ENCODE assay signal across 8 cellular contexts in the genomic region with DNA sequence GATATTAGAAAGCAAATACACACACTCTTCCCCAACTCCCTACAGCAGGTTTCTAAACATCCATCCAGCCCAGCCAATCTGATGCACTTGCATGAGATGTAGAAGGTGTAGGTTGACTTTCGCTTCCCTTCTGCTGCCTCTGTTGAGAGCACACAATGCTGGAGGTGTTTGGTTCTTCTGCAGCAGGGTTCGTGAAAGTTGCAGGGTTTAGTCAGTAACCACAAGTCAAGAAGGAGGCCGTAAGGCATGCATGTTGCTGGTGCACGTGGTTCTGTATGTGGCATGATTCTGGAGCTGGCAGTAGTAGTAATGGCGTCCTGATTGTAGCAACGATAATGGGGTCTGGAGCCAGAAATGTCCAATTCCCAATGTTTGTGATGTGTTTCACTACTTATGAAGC. TPM values are rescaled to one million over a fixed set of nuclear protein-coding genes. Genes with fewer than 3 reads are reported as not detected.
DNase-seq lines count a peak whose midpoint lies in the region; ATAC-seq and FAIRE-seq lines count a peak whose summit lies in the region.

No MANE protein-coding gene starts in this region.

- DNase-seq in stimulated activated CD4-positive, alpha-beta T cell treated with anti-CD3 and anti-CD28 coated beads, Interleukin-15, amount 100 ng/mL, for 24 hours, result peak; percentile 39
- DNase-seq in stimulated activated CD4-positive, alpha-beta T cell treated with anti-CD3 and anti-CD28 coated beads, Interleukin-12 subunit alpha, Interleukin-12 subunit beta, amount 100 ng/mL, for 4 hours, result no peak
- DNase-seq in stimulated activated naive CD8-positive, alpha-beta T cell treated with anti-CD3 and anti-CD28 coated beads, Interleukin-15, Interleukin-2, amounts not matched to agents 100 U/mL and 50 U/mL, for 24 hours, result no peak
- DNase-seq in frontal cortex (ENCODE audit: low spot score in 2 of 2), result no peak
- no peak for DNase-seq in NCI-H226
- no peak for DNase-seq in 8988T

- peak; percentile 91 for ATAC-seq in HG02610 (IDR thresholded peaks at IDR 0.05; ENCODE audit: unreplicated experiment)
- peak; percentile 82 for ATAC-seq in HG03575 (IDR thresholded peaks at IDR 0.05; ENCODE audit: extremely low read depth, insufficient number of reproducible peaks, low FRiP score, unreplicated experiment)
- peak; percentile 61 for ATAC-seq in stimulated activated naive CD8-positive, alpha-beta T cell treated with anti-CD3 and anti-CD28 coated beads, Interleukin-15, Interleukin-2, amounts not matched to agents 100 U/mL and 50 U/mL, for 24 hours

- no peak for FAIRE-seq in frontal cortex (lab: Jason Lieb, UNC)

RNA-seq across cellular contexts. Expression of gene DEK, which starts 53.0 kb away (rescaled TPM):
- 157 TPM for total RNA-seq in frontal cortex

RNA-seq across cellular contexts. Expression of gene KDM1B, which starts 56.1 kb away (rescaled TPM):
- 36.3 TPM for total RNA-seq in frontal cortex

RNA-seq across cellular contexts. Expression of gene TPMT, which starts 56.5 kb away (rescaled TPM):
- total RNA-seq in frontal cortex, result 8.2 TPM
